In the genomic region with DNA sequence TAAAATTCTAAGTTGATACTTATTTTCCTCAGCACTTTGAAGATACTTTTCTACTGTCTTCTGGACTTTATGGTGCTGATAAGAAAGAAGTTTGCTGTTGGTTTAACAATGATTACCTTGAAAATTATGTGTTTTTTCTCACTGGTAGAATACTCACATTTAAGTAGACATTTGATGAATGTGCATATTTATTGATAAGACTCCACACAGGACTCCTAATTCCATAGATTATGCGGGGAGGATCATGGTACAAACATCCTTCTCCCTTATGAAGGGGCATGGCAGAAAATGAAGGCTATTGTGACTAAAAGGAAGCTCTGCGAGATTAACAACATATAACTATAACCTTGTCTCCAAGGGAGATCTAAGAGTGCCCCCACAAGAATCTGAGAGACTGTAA, we compare ENCODE assay signal across 33 cellular contexts.
"Had no signal": no experiment of that assay in that cellular context is flagged by ENCODE, and none has a peak within 500 bp of the region (broad histone marks: within the 10 kb centered on the region; RNA-seq: fewer than 3 reads in every experiment).

No MANE protein-coding gene starts in this region.

- H3K27ac Mint-ChIP-seq: activated CD4-positive, alpha-beta memory T cell treated with anti-CD3 and anti-CD28 coated beads, Interleukin-2, amount 10 ng/mL, durations not matched to agents 7 days and 5 days; activated CD4-positive, alpha-beta T cell treated with anti-CD3 and anti-CD28 coated beads for 36 hours; activated CD4-positive, alpha-beta T cell treated with anti-CD3 and anti-CD28 coated beads, Interleukin-2, amount 10 ng/mL, durations not matched to agents 7 days and 5 days; activated CD8-positive, alpha-beta memory T cell treated with anti-CD3 and anti-CD28 coated beads, Interleukin-2, amount 10 ng/mL, durations not matched to agents 7 days and 5 days; activated CD8-positive, alpha-beta T cell treated with anti-CD3 and anti-CD28 coated beads, Interleukin-2, amount 10 ng/mL, durations not matched to agents 7 days and 5 days; activated naive CD4-positive, alpha-beta T cell treated with anti-CD3 and anti-CD28 coated beads for 36 hours; activated naive CD4-positive, alpha-beta T cell treated with anti-CD3 and anti-CD28 coated beads, Interleukin-2, amount 50 U/mL, for 72 hours; activated naive CD8-positive, alpha-beta T cell treated with anti-CD3 and anti-CD28 coated beads for 36 hours; activated T-helper 2 cell treated with anti-CD3 and anti-CD28 coated beads, Interferon-gamma antibody, Interleukin-2, Interleukin-4, amounts not matched to agents 10 μg/mL and 5 μg/mL and 100 μg/mL, durations not matched to agents 14 hours and 24 hours and 36 hours; brain; T-helper 1 cell treated with Interleukin-12 subunit alpha and Interleukin-12 subunit beta and Interleukin-4 antibody, amounts not matched to agents 30 μg/mL and 1 μg/mL, for 36 hours; T-helper 2 cell treated with Interferon-gamma antibody and Interleukin-4, amounts not matched to agents 5 μg/mL and 100 μg/mL, for 36 hours; WTC11 had no signal

- ATAC-seq: activated CD4-positive, alpha-beta T cell treated with anti-CD3 and anti-CD28 coated beads for 36 hours; activated CD4-positive, CD25-positive, alpha-beta regulatory T cell treated with anti-CD3 and anti-CD28 coated beads, Interleukin-2, amount 50 U/mL, for 24 hours; activated CD8-positive, alpha-beta memory T cell treated with anti-CD3 and anti-CD28 coated beads, Interleukin-2, amount 10 ng/mL, durations not matched to agents 7 days and 5 days; activated CD8-positive, alpha-beta T cell treated with anti-CD3 and anti-CD28 coated beads, Interleukin-2, amount 10 ng/mL, durations not matched to agents 7 days and 5 days; activated naive CD4-positive, alpha-beta T cell treated with anti-CD3 and anti-CD28 coated beads, Interleukin-2, amount 50 U/mL, for 72 hours; activated T-cell treated with anti-CD3 and anti-CD28 coated beads, Interleukin-2, amount 50 U/mL, for 4 hours; WTC11 had no signal

- H3K27me3 Mint-ChIP-seq: activated CD4-positive, alpha-beta memory T cell treated with anti-CD3 and anti-CD28 coated beads, Interleukin-2, amount 10 ng/mL, durations not matched to agents 7 days and 5 days; activated CD4-positive, alpha-beta T cell treated with anti-CD3 and anti-CD28 coated beads for 36 hours; activated CD4-positive, alpha-beta T cell treated with anti-CD3 and anti-CD28 coated beads, Interleukin-2, amount 10 ng/mL, durations not matched to agents 7 days and 5 days; activated CD8-positive, alpha-beta memory T cell treated with anti-CD3 and anti-CD28 coated beads, Interleukin-2, amount 10 ng/mL, durations not matched to agents 7 days and 5 days; activated naive CD8-positive, alpha-beta T cell treated with anti-CD3 and anti-CD28 coated beads for 36 hours; brain had no signal

- H3K4me3 ChIP-seq: adrenal gland had no signal

- H3K27me3 ChIP-seq: adrenal gland had no signal

- H3K9me3 ChIP-seq: adrenal gland had no signal

- H3K4me1 ChIP-seq: adrenal gland had no signal

- H3K4me1 Mint-ChIP-seq: activated CD4-positive, alpha-beta memory T cell treated with anti-CD3 and anti-CD28 coated beads, Interleukin-2, amount 10 ng/mL, durations not matched to agents 7 days and 5 days; activated CD4-positive, alpha-beta T cell treated with anti-CD3 and anti-CD28 coated beads for 36 hours; activated CD4-positive, alpha-beta T cell treated with anti-CD3 and anti-CD28 coated beads, Interleukin-2, amount 10 ng/mL, durations not matched to agents 7 days and 5 days; activated CD8-positive, alpha-beta memory T cell treated with anti-CD3 and anti-CD28 coated beads, Interleukin-2, amount 10 ng/mL, durations not matched to agents 7 days and 5 days; activated naive CD8-positive, alpha-beta T cell treated with anti-CD3 and anti-CD28 coated beads for 36 hours; brain; WTC11 had no signal

- H3K4me3 Mint-ChIP-seq: activated CD4-positive, alpha-beta memory T cell treated with anti-CD3 and anti-CD28 coated beads, Interleukin-2, amount 10 ng/mL, durations not matched to agents 7 days and 5 days; activated CD4-positive, alpha-beta T cell treated with anti-CD3 and anti-CD28 coated beads for 36 hours; activated CD4-positive, alpha-beta T cell treated with anti-CD3 and anti-CD28 coated beads, Interleukin-2, amount 10 ng/mL, durations not matched to agents 7 days and 5 days; activated CD8-positive, alpha-beta memory T cell treated with anti-CD3 and anti-CD28 coated beads, Interleukin-2, amount 10 ng/mL, durations not matched to agents 7 days and 5 days; activated CD8-positive, alpha-beta T cell treated with anti-CD3 and anti-CD28 coated beads, Interleukin-2, amount 10 ng/mL, durations not matched to agents 7 days and 5 days; activated naive CD4-positive, alpha-beta T cell treated with anti-CD3 and anti-CD28 coated beads for 36 hours; activated naive CD8-positive, alpha-beta T cell treated with anti-CD3 and anti-CD28 coated beads for 36 hours; activated T-cell treated with anti-CD3 and anti-CD28 coated beads, Interleukin-2, amount 50 U/mL, for 4 hours; brain; T-helper 1 cell treated with Interleukin-12 subunit alpha and Interleukin-12 subunit beta and Interleukin-4 antibody, amounts not matched to agents 30 μg/mL and 1 μg/mL, for 36 hours; T-helper 2 cell treated with Interferon-gamma antibody and Interleukin-4, amounts not matched to agents 5 μg/mL and 100 μg/mL, for 36 hours; WTC11 had no signal

- H3K36me3 Mint-ChIP-seq: activated naive CD8-positive, alpha-beta T cell treated with anti-CD3 and anti-CD28 coated beads for 36 hours had no signal

- H3K27ac ChIP-seq: adrenal gland, WERI-Rb-1 had no signal

- H3K9me3 Mint-ChIP-seq: activated CD4-positive, alpha-beta memory T cell treated with anti-CD3 and anti-CD28 coated beads, Interleukin-2, amount 10 ng/mL, durations not matched to agents 7 days and 5 days; activated CD4-positive, alpha-beta T cell treated with anti-CD3 and anti-CD28 coated beads, Interleukin-2, amount 10 ng/mL, durations not matched to agents 7 days and 5 days; activated naive CD4-positive, alpha-beta T cell treated with anti-CD3 and anti-CD28 coated beads for 36 hours; activated naive CD4-positive, alpha-beta T cell treated with anti-CD3 and anti-CD28 coated beads, Interleukin-2, amount 50 U/mL, for 72 hours; activated naive CD8-positive, alpha-beta T cell treated with anti-CD3 and anti-CD28 coated beads for 36 hours; activated T-cell treated with anti-CD3 and anti-CD28 coated beads, Interleukin-2, amount 50 U/mL, for 4 hours; activated T-helper 2 cell treated with anti-CD3 and anti-CD28 coated beads, Interferon-gamma antibody, Interleukin-2, Interleukin-4, amounts not matched to agents 10 μg/mL and 5 μg/mL and 100 μg/mL, durations not matched to agents 14 hours and 24 hours and 36 hours; brain; T-helper 1 cell treated with Interleukin-12 subunit alpha and Interleukin-12 subunit beta and Interleukin-4 antibody, amounts not matched to agents 30 μg/mL and 1 μg/mL, for 36 hours; T-helper 2 cell treated with Interferon-gamma antibody and Interleukin-4, amounts not matched to agents 5 μg/mL and 100 μg/mL, for 36 hours; WTC11 had no signal

- DNase-seq: activated CD4-positive, alpha-beta memory T cell treated with anti-CD3 and anti-CD28 coated beads, Interleukin-2, amount 10 ng/mL, durations not matched to agents 7 days and 5 days; activated CD4-positive, alpha-beta T cell treated with anti-CD3 and anti-CD28 coated beads for 1 hour; activated CD4-positive, alpha-beta T cell treated with anti-CD3 and anti-CD28 coated beads for 36 hours; activated CD4-positive, alpha-beta T cell treated with anti-CD3 and anti-CD28 coated beads for 48 hours; activated CD4-positive, alpha-beta T cell treated with anti-CD3 and anti-CD28 coated beads, Interleukin-2, amount 10 ng/mL, durations not matched to agents 7 days and 5 days; activated CD4-positive, alpha-beta T cell treated with anti-CD3 and anti-CD28 coated beads, Interleukin-2, amount 50 U/mL, for 48 hours; activated CD4-positive, CD25-positive, alpha-beta regulatory T cell; activated CD8-positive, alpha-beta memory T cell treated with anti-CD3 and anti-CD28 coated beads for 24 hours; activated CD8-positive, alpha-beta memory T cell treated with anti-CD3 and anti-CD28 coated beads, Interleukin-2, amount 10 ng/mL, durations not matched to agents 7 days and 5 days; activated CD8-positive, alpha-beta memory T cell treated with anti-CD3 and anti-CD28 coated beads, Interleukin-2, amount 50 U/mL, for 48 hours; activated CD8-positive, alpha-beta T cell treated with anti-CD3 and anti-CD28 coated beads, Interleukin-2, amount 10 ng/mL, durations not matched to agents 7 days and 5 days; activated effector memory CD4-positive, alpha-beta T cell treated with Interleukin-2 at 50 U/mL for 16 hours; activated gamma-delta T cell; activated naive CD4-positive, alpha-beta T cell treated with anti-CD3 and anti-CD28 coated beads for 36 hours; activated naive CD4-positive, alpha-beta T cell treated with anti-CD3 and anti-CD28 coated beads, Interleukin-2, amount 50 U/mL, for 16 hours; activated naive CD8-positive, alpha-beta T cell treated with anti-CD3 and anti-CD28 coated beads for 36 hours; activated T-cell treated with anti-CD3 and anti-CD28 coated beads, Interleukin-2, amount 50 U/mL, for 4 hours; adrenal gland; amniotic stem cell; aorta; central memory CD4-positive, alpha-beta T cell; cerebellar nuclear complex; T-helper 1 cell; T-helper 2 cell; T-helper 9 cell; WERI-Rb-1 had no signal
